Comparison of ENCODE assay signal across 14 cellular contexts in genomic region chr5:137218471-137218870, GRCh38.
DNase-seq lines count a peak whose midpoint lies in the region; ATAC-seq, FAIRE-seq and TF ChIP-seq lines count a peak whose summit lies in the region.
"Had no signal": no experiment of that assay in that cellular context is flagged by ENCODE, and none has a peak within 500 bp of the region (broad histone marks: within the 10 kb centered on the region; RNA-seq: fewer than 3 reads in every experiment).

No MANE protein-coding gene starts in this region.

- no peak for FAIRE-seq in A549 (lab: Jason Lieb, UNC)

- CTCF ChIA-PET in A549 (lab: Yijun Ruan, JAX), result interaction anchor here (0.9 to 2.7 kb wide), 10 partner anchors 9 to 416 kb away, joined by 3 to 15 read pairs (median 4); no protein-coding TSS in a partner anchor

- no peak for TF ChIP-seq EP300 in A549 (IDR thresholded peaks at IDR 0.05)

- H3K27ac ChIP-seq in A549, result peak overlapping the region; percentile 33 to 64; a peak in 4 of 6 replicates
- H3K27ac ChIP-seq: ascending aorta, testis had no signal

- 0% methylated on average over 1 of the region's 1 CpG for WGBS in A549 (ENCODE audit: missing lambda C conversion rate)

- TF ChIP-seq POLR2A in A549 (IDR thresholded peaks at IDR 0.05; ENCODE audit: low read length), result no peak

- ATAC-seq in A549, result peak; percentile 44 to 69; a peak in 3 of 6 replicates
- ATAC-seq in GM18907 (IDR thresholded peaks at IDR 0.05; ENCODE audit: unreplicated experiment), result no peak
- no peak for ATAC-seq in HG03432 (IDR thresholded peaks at IDR 0.05; ENCODE audit: unreplicated experiment)
- ATAC-seq: gastrocnemius medialis, HCT116, left lobe of liver had no signal

- no peak for TF ChIP-seq RAD21 in A549 (conservative IDR thresholded peaks at IDR 0.05 in 1 of 2, IDR thresholded peaks at IDR 0.05 in 1 of 2)

- H3K4me3 ChIP-seq in A549 (no peak overlapping the region), cardiac fibroblast (replicated peaks in 1 of 2; ENCODE audit: low read depth in 2 of 2, low read length in 2 of 2) (no peak overlapping the region)
- H3K4me3 ChIP-seq: ascending aorta, gastrocnemius medialis, testis had no signal

- TF ChIP-seq CTCF in A549 (IDR thresholded peaks at IDR 0.05) (no peak), cardiac fibroblast (IDR thresholded peaks at IDR 0.05; ENCODE audit: low read depth, low read length) (no peak)

- peak; percentile 16 to 31 for DNase-seq in A549 (ENCODE audit: low read depth in 1 of 2, low spot score in 1 of 2)
- peak; percentile 34 for DNase-seq in LHCN-M2 (ENCODE audit: low read depth)
- DNase-seq in cardiac fibroblast (ENCODE audit: low read depth in 2 of 2), result peak; percentile 40 to 45
- peak; percentile 72 for DNase-seq in kidney tubule cell (ENCODE audit: low spot score)
- DNase-seq in NCI-H146 (lab: John Stamatoyannopoulos, UW), result no peak
- DNase-seq in RPMI8226, result no peak
- DNase-seq: gastrocnemius medialis, posterior cingulate gyrus, testis had no signal

- no peaks in the 10 kb centered on the region for H3K9me3 ChIP-seq in A549
- H3K9me3 ChIP-seq: ascending aorta, gastrocnemius medialis, testis had no signal

- H3K4me1 ChIP-seq in A549, result peaks cover 47% of the 10 kb centered on the region
- H3K4me1 ChIP-seq: testis had no signal

- POLR2A ChIA-PET in A549 (lab: Yijun Ruan, JAX), result interaction anchor here (1.1 kb wide), 2 partner anchors 26 to 143 kb away, joined by 3 read pairs; no protein-coding TSS in a partner anchor

- H3K4me2 ChIP-seq in A549, result peak overlapping the region; percentile 70

TF ChIP-seq in A549, 52 proteins besides CTCF, POLR2A, EP300 and RAD21:
- TF ChIP-seq JUNB (IDR thresholded peaks at IDR 0.05) (0 out of 2 replicates have a peak, but pooled peaks have one; percentile 35), RFX5 (IDR thresholded peaks at IDR 0.05) (no peak), MYC (IDR thresholded peaks at IDR 0.05; ENCODE audit: borderline replicate concordance, low read length) (no peak), EHMT2 (IDR thresholded peaks at IDR 0.05; ENCODE audit: low read depth) (no peak), MAFK (IDR thresholded peaks at IDR 0.05; ENCODE audit: partially characterized antibody) (peak; percentile 1), FOSL2 (IDR thresholded peaks at IDR 0.05) (peak; percentile 42; the same call in 1 of the 2 replicates), FOSL2 (CRISPR knock-in tag; IDR thresholded peaks at IDR 0.05) (peak; percentile 54)

Comparison
In these comparisons a context has a peak if more than half of its experiments do, and no peak if none do; other contexts are left out.
1. ATAC-seq: peak in A549 (2 of 2); none in GM18907 (single experiment) and HG03432 (single experiment).
2. DNase-seq: peak in A549 (2 of 2), LHCN-M2 (single experiment), cardiac fibroblast (2 of 2) and kidney tubule cell (single experiment); none in NCI-H146 (single experiment) and RPMI8226 (single experiment).